In the genomic region with DNA sequence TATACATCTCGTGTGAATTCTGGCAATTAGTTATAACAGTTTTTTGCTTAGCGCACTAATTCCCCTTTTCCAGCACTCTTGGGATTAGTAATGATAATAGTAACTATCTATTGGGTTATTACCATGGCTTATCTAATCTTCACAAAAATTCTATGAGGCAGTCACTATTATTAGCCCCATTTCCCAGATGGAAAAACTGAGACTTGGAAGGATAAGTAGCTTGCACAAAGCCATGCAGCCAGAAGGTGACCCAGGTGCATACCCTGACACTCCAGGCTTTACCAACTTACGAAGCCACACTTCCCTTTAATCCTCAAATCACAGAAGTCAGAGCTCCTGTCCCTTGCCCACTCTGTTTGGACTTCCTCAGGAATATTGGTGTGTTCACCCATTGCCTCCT, we compare ENCODE assay signal across 27 cellular contexts.
"Had no signal": no experiment of that assay in that cellular context is flagged by ENCODE, and none has a peak within 500 bp of the region (broad histone marks: within the 10 kb centered on the region; RNA-seq: fewer than 3 reads in every experiment).

No MANE protein-coding gene starts in this region.

- H3K27me3 ChIP-seq: suprapubic skin, testis, thyroid gland, tibial nerve, transverse colon, upper lobe of left lung, upper lobe of right lung, uterus, vagina had no signal

- DNase-seq: stimulated activated CD4-positive, alpha-beta T cell treated with anti-CD3 and anti-CD28 coated beads, Interleukin-2, amount 100 ng/mL, for 48 hours; stimulated activated CD4-positive, alpha-beta T cell treated with anti-CD3 and anti-CD28 coated beads, Interleukin-4, amount 100 ng/mL, for 1 hour; stimulated activated CD4-positive, alpha-beta T cell treated with anti-CD3 and anti-CD28 coated beads, Interleukin-4, amount 100 ng/mL, for 24 hours; stimulated activated CD4-positive, alpha-beta T cell treated with anti-CD3 and anti-CD28 coated beads, Interleukin-4, amount 100 ng/mL, for 4 hours; stimulated activated CD8-positive, alpha-beta memory T cell treated with anti-CD3 and anti-CD28 coated beads, Interleukin-4, amount 100 ng/mL, for 48 hours; stimulated activated naive B cell treated with anti-CD40 and anti-IgM and Interleukin-4, amounts not matched to agents 10 μg/mL and 1 μg/mL and 100 μg/mL, for 72 hours; stimulated activated naive CD4-positive, alpha-beta T cell; stimulated activated naive CD4-positive, alpha-beta T cell treated with Interleukin-2 at 50 U/mL for 16 hours; stimulated activated naive CD8-positive, alpha-beta T cell treated with anti-CD3 and anti-CD28 coated beads, Interleukin-15, amount 100 ng/mL, for 72 hours; stimulated activated naive CD8-positive, alpha-beta T cell treated with anti-CD3 and anti-CD28 coated beads, Interleukin-15, Interleukin-2, amounts not matched to agents 100 U/mL and 50 U/mL, for 24 hours; stomach; substantia nigra; testis; thyroid gland; tibial artery; transverse colon; trophoblast cell; upper lobe of left lung; uterus had no signal

- H3K9me3 ChIP-seq: stomach, suprapubic skin, testis, thoracic aorta, thyroid gland, tibial artery, tibial nerve, transverse colon, upper lobe of left lung, upper lobe of right lung, uterus, vagina had no signal

- H3K4me3 ChIP-seq: stomach, suprapubic skin, testis, thoracic aorta, thyroid gland, tibial artery, tibial nerve, transverse colon, upper lobe of left lung, upper lobe of right lung, uterus, vagina had no signal

- FAIRE-seq: urothelium cell line had no signal

- H3K27ac ChIP-seq: stomach, suprapubic skin, testis, thoracic aorta, thyroid gland, tibial artery, tibial nerve, transverse colon, upper lobe of left lung, upper lobe of right lung, uterus, vagina had no signal

- H3K4me1 ChIP-seq: stomach, suprapubic skin, testis, thyroid gland, tibial artery, tibial nerve, transverse colon, upper lobe of left lung, upper lobe of right lung, uterus, vagina had no signal

- H3K36me3 ChIP-seq: stomach, suprapubic skin, thoracic aorta, thyroid gland, tibial artery, tibial nerve, transverse colon, upper lobe of left lung, upper lobe of right lung, uterus, vagina had no signal

- ATAC-seq: stimulated activated effector memory CD8-positive, alpha-beta T cell treated with anti-CD3 and anti-CD28 coated beads, Interleukin-12 subunit alpha, Interleukin-12 subunit beta, amount 100 ng/mL, for 72 hours; stimulated activated memory B cell treated with anti-CD40 and anti-IgM and Interleukin-4, amounts not matched to agents 10 μg/mL and 1 μg/mL and 100 μg/mL, for 72 hours; stimulated activated naive B cell treated with anti-CD40 and anti-IgM and Interleukin-4, amounts not matched to agents 10 μg/mL and 1 μg/mL and 100 μg/mL, for 72 hours; stimulated activated naive CD8-positive, alpha-beta T cell treated with anti-CD3 and anti-CD28 coated beads, Interleukin-15, amount 100 ng/mL, for 72 hours; stimulated activated naive CD8-positive, alpha-beta T cell treated with anti-CD3 and anti-CD28 coated beads, Interleukin-15, Interleukin-2, amounts not matched to agents 100 U/mL and 50 U/mL, for 24 hours; upper lobe of right lung had no signal
